Comparison of ENCODE assay signal across 25 cellular contexts in genomic region chr6:1486387-1486786, GRCh38.
DNase-seq lines count a peak whose midpoint lies in the region; ATAC-seq and TF ChIP-seq lines count a peak whose summit lies in the region.
"Had no signal": no experiment of that assay in that cellular context is flagged by ENCODE, and none has a peak within 500 bp of the region (broad histone marks: within the 10 kb centered on the region; RNA-seq: fewer than 3 reads in every experiment).

No MANE protein-coding gene starts in this region.

- no peak overlapping the region for H3K4me3 ChIP-seq in RWPE2 (ENCODE audit: severe bottlenecking)
- no peak overlapping the region for H3K4me3 ChIP-seq in esophagus squamous epithelium
- H3K4me3 ChIP-seq in coronary artery, result no peak overlapping the region
- H3K4me3 ChIP-seq: HAP-1 had no signal

- H3K27me3 ChIP-seq in RWPE2 (ENCODE audit: insufficient read depth, poor library complexity, severe bottlenecking) (no peaks in the 10 kb centered on the region), esophagus squamous epithelium (no peaks in the 10 kb centered on the region)

- TF ChIP-seq CTCF in RWPE2 (IDR thresholded peaks at IDR 0.05; ENCODE audit: poor library complexity, severe bottlenecking) (no peak), esophagus squamous epithelium (IDR thresholded peaks at IDR 0.05) (no peak), coronary artery (IDR thresholded peaks at IDR 0.05) (no peak)

- H3K27ac ChIP-seq in RWPE2 (ENCODE audit: poor library complexity, severe bottlenecking) (peak overlapping the region; percentile 79), esophagus squamous epithelium (peak overlapping the region in 3 of 4 donors; percentile 64 to 77 (median 68)), coronary artery (no peak overlapping the region)
- H3K27ac ChIP-seq: 22Rv1, neutrophil, RWPE1 had no signal

- no peak for ATAC-seq in RWPE2 (ENCODE audit: low read depth)
- ATAC-seq in GM21825 (IDR thresholded peaks at IDR 0.05; ENCODE audit: unreplicated experiment), result no peak
- ATAC-seq: naive thymus-derived CD4-positive, alpha-beta T cell; right cardiac atrium; T-cell had no signal

- peaks cover 31% of the 10 kb centered on the region for H3K4me1 ChIP-seq in RWPE2 (ENCODE audit: insufficient read depth, poor library complexity, severe bottlenecking)
- H3K4me1 ChIP-seq in esophagus squamous epithelium, result peaks cover 0 to 18% (median 0%) of the 10 kb centered on the region in 3 donors
- H3K4me1 ChIP-seq: HAP-1 had no signal

- DNase-seq in NCI-H82 (lab: John Stamatoyannopoulos, UW) (peak; percentile 17), NCI-H82 treated with DMSO at 0.1 percent for 48 hours (lab: John Stamatoyannopoulos, UW; ENCODE audit: unreplicated experiment) (no peak), RWPE2 (ENCODE audit: low spot score) (no peak), esophagus squamous epithelium (lab: John Stamatoyannopoulos, UW) (no peak), HPDE6-E6E7 (ENCODE audit: extremely low spot score) (no peak), DMS 273 (lab: John Stamatoyannopoulos, UW; ENCODE audit: unreplicated experiment) (no peak), coronary artery (ENCODE audit: low spot score) (no peak)
- DNase-seq: activated B cell treated with CpG ODN at 0.5 μM for 24 hours; activated CD4-positive, alpha-beta T cell treated with anti-CD3 and anti-CD28 coated beads, Interleukin-2, amount 10 ng/mL, durations not matched to agents 7 days and 5 days; activated effector memory CD4-positive, alpha-beta T cell treated with Interleukin-2 at 50 U/mL for 16 hours; CD4-positive, CD25-positive, alpha-beta regulatory T cell; naive thymus-derived CD4-positive, alpha-beta T cell; NCI-H1048; NCI-H510A treated with DMSO at 0.1 percent for 48 hours; OCI-M1; posterior cingulate gyrus; right cardiac atrium; stimulated activated CD4-positive, alpha-beta T cell treated with anti-CD3 and anti-CD28 coated beads, Interleukin-4, amount 100 ng/mL, for 1 hour; substantia nigra; T-cell had no signal

- 67 to 83% methylated on average over 1 of the region's 1 CpG for WGBS in esophagus squamous epithelium, 2 donors

- intact Hi-C loops in esophagus squamous epithelium (cut with DNase I), result no loop called here

- H3K36me3 ChIP-seq in RWPE2 (ENCODE audit: low read depth) (no peaks in the 10 kb centered on the region), esophagus squamous epithelium (no peaks in the 10 kb centered on the region)
- H3K36me3 ChIP-seq: HAP-1, neutrophil had no signal

- no peak for TF ChIP-seq POLR2A in esophagus squamous epithelium (IDR thresholded peaks at IDR 0.05)

- H3K9me3 ChIP-seq in RWPE2 (ENCODE audit: severe bottlenecking) (no peaks in the 10 kb centered on the region), esophagus squamous epithelium (no peaks in the 10 kb centered on the region)
- H3K9me3 ChIP-seq: HAP-1, neutrophil had no signal

Comparison
In these comparisons a context has a peak if more than half of its experiments do, and no peak if none do; other contexts are left out.
1. H3K27ac ChIP-seq: peak in RWPE2 (single experiment) and esophagus squamous epithelium (3 of 4); none in coronary artery (0 of 2).